In the genomic region with DNA sequence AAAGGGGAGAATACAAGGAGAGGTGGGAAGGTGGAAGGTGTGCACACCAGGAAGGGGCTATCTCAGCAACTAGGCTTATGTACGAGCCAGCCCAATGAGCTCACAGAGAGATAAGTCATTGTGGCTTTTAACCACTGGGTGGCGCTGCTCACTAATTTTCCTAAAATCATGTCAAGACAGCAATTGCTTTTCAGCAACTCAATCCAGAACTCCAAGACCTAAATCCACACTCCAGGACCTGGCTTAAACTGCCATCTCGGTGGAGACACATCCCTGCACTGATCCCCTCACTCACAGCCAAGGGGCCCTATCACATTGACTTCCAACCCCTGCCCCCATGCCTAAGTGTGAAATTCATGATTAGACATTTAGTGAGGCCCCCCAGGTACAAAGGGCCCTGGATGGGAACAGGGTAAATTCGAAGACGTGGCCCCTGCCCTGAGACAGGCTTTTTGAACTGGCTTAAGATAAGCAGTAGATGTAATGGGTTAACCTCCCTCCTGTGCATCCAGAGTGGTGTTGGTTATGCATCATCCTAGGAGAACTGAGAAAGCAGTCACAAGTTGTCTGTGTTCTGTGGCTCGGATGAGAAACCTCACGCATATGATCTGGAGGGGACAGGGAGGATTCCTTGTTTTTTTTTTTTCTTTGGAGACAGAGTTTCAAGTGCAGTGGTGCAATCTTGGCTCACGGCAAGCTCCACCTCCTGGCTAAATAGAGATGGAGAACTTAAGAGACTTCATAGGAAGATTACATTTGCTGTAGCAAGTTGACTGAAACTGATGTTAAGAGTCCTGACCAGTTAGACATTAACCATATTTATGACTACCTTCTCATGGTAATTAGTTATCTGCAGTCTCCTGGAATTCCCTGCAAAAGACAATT, we compare ENCODE assay signal across 9 cellular contexts. TPM values are rescaled to one million over a fixed set of nuclear protein-coding genes. Genes with fewer than 3 reads are reported as not detected.
DNase-seq lines count a peak whose midpoint lies in the region; ATAC-seq, FAIRE-seq and TF ChIP-seq lines count a peak whose summit lies in the region.
"Had no signal": no experiment of that assay in that cellular context is flagged by ENCODE, and none has a peak within 500 bp of the region (broad histone marks: within the 10 kb centered on the region; RNA-seq: fewer than 3 reads in every experiment).

No MANE protein-coding gene starts in this region.

- no peak overlapping the region for H2AFZ ChIP-seq in Karpas-422 (ENCODE audit: low read length)

- H3K27ac ChIP-seq in Karpas-422 (ENCODE audit: low read length): no peak overlapping the region
- H3K27ac ChIP-seq in thyroid gland: no peak overlapping the region

- H3K36me3 ChIP-seq in Karpas-422 (ENCODE audit: insufficient read depth, low read length): no peaks in the 10 kb centered on the region
- H3K36me3 ChIP-seq in thyroid gland: no peaks in the 10 kb centered on the region

- no peaks in the 10 kb centered on the region for H3K79me2 ChIP-seq in Karpas-422 (ENCODE audit: low read length)

- TF ChIP-seq CTCF in D721Med (IDR thresholded peaks at IDR 0.05; ENCODE audit: insufficient read depth, missing control alignments) (peak; percentile 96), thyroid gland (IDR thresholded peaks at IDR 0.05) (peak; percentile 71 to 82 (median 78))

- no peak overlapping the region for H3K4me3 ChIP-seq in Karpas-422 (ENCODE audit: low read length)
- no peak overlapping the region for H3K4me3 ChIP-seq in thyroid gland (replicated peaks in 1 of 3)

- TF ChIP-seq POLR2A in thyroid gland (IDR thresholded peaks at IDR 0.05): no peak

- no peak for FAIRE-seq in D721Med (lab: Jason Lieb, UNC)
- FAIRE-seq: TTC549 had no signal

- no peaks in the 10 kb centered on the region for H3K27me3 ChIP-seq in Karpas-422 (ENCODE audit: low read length)
- no peaks in the 10 kb centered on the region for H3K27me3 ChIP-seq in thyroid gland

- no peaks in the 10 kb centered on the region for H3K9me2 ChIP-seq in Karpas-422 (replicated peaks; ENCODE audit: insufficient read depth, low read length)

- intact Hi-C loops in thyroid gland (cut with DNase I): loop anchor here (5.0 kb wide), 2 partner anchors 103 to 178 kb away; no protein-coding TSS in a partner anchor

- no peak overlapping the region for H3K9ac ChIP-seq in Karpas-422 (ENCODE audit: low read length)

- DNase-seq in D721Med (ENCODE audit: insufficient read length, low spot score) (no peak), Karpas-422 (peak; percentile 90), RPMI8226 (peak; percentile 79), foreskin melanocyte (peak; percentile 72), occipital lobe (lab: John Stamatoyannopoulos, UW) (peak; percentile 63), thyroid gland (peak; percentile 73 to 81)
- DNase-seq in activated T-helper 9 cell treated with anti-CD3 and anti-CD28 coated beads, Interleukin-2, amount 50 U/mL, for 16 hours (ENCODE audit: low read depth): peak; percentile 54

- H3K9me3 ChIP-seq in Karpas-422 (ENCODE audit: low read length): no peaks in the 10 kb centered on the region
- no peaks in the 10 kb centered on the region for H3K9me3 ChIP-seq in thyroid gland

- WGBS in thyroid gland, 2 donors: 40 to 47% methylated on average over 8 of the region's 8 CpGs

- no peak for ATAC-seq in GM18873 (IDR thresholded peaks at IDR 0.05; ENCODE audit: low FRiP score, unreplicated experiment)

- peaks cover 4% of the 10 kb centered on the region; the same call in 1 of the 2 replicates for H4K20me1 ChIP-seq in Karpas-422 (ENCODE audit: insufficient read depth, low read depth, low read length)

- no peak overlapping the region for H3K4me2 ChIP-seq in Karpas-422 (ENCODE audit: low read depth, low read length, poor library complexity, severe bottlenecking)

- H3K4me1 ChIP-seq in Karpas-422 (ENCODE audit: low read length): no peaks in the 10 kb centered on the region
- no peaks in the 10 kb centered on the region for H3K4me1 ChIP-seq in thyroid gland

RNA-seq across cellular contexts. Expression of a gene that starts 11.5 kb away (rescaled TPM):
- total RNA-seq in Karpas-422 (2014; rRNA removed; shearing (Covaris generic); ENCODE audit: low replicate concordance): not detected in 2 replicates
- total RNA-seq in occipital lobe (not detected), thyroid gland (under 1 TPM in 1 of 4 donors, not detected in 3; 0.81 TPM)

RNA-seq across cellular contexts. Expression of a gene that starts 16.7 kb away (rescaled TPM):
- not detected in 2 replicates for total RNA-seq in Karpas-422 (2014; rRNA removed; shearing (Covaris generic); ENCODE audit: low replicate concordance)
- total RNA-seq in occipital lobe (not detected), thyroid gland (10 to 100 TPM in 3 of 4 donors, 1 to 10 TPM in 1; 3.0 to 43.0 (median 23.2) TPM)

RNA-seq across cellular contexts. Expression of a gene that starts 26.3 kb away (rescaled TPM):
- not detected in 2 replicates for total RNA-seq in Karpas-422 (2014; rRNA removed; shearing (Covaris generic); ENCODE audit: low replicate concordance)
- not detected for total RNA-seq in occipital lobe
- not detected for total RNA-seq in thyroid gland

RNA-seq across cellular contexts. Expression of a gene that starts 31.6 kb away (rescaled TPM):
- total RNA-seq in Karpas-422 (2014; rRNA removed; shearing (Covaris generic); ENCODE audit: low replicate concordance): not detected in 2 replicates
- total RNA-seq in occipital lobe (not detected), thyroid gland (under 1 TPM in 1 of 4 donors, not detected in 3; 0.33 TPM)

RNA-seq across cellular contexts. Expression of a gene that starts 39.2 kb away (rescaled TPM):
- total RNA-seq in Karpas-422 (2014; rRNA removed; shearing (Covaris generic); ENCODE audit: low replicate concordance): 9.7 and 11.0 TPM in 2 replicates
- total RNA-seq in occipital lobe: 0.62 TPM
- total RNA-seq in thyroid gland: under 1 TPM in 1 of 4 donors, not detected in 3; 0.93 TPM
